ENCODE assay signal across 8 cellular contexts in genomic region chr1:116648325-116648724, GRCh38. TPM values are rescaled to one million over a fixed set of nuclear protein-coding genes. Genes with fewer than 3 reads are reported as not detected.
A peak's percentile ranks its signal among the peaks of the same experiment; 100 is the strongest.
DNase-seq lines count a peak whose midpoint lies in the region; ATAC-seq and TF ChIP-seq lines count a peak whose summit lies in the region.
"Not testable (repeated sequence)": the region's sequence is repeated elsewhere in the genome, so short reads cannot be mapped to it uniquely, and the experiment has no call there.

No MANE protein-coding gene starts in this region.

- H4K20me1 ChIP-seq in SK-N-SH (ENCODE audit: insufficient read depth); hepatocyte (ENCODE audit: insufficient read depth, poor library complexity, severe bottlenecking): not testable (repeated sequence)

- intact Hi-C loops in right lobe of liver (cut with DNase I); testis (cut with DNase I; ENCODE audit: low total_unique reads): not testable (repeated sequence)

- H3F3A ChIP-seq in SK-N-SH (replicated peaks; ENCODE audit: insufficient read depth), result not testable (repeated sequence)

- TF ChIP-seq CTCF in BE2C (IDR thresholded peaks at IDR 0.05; ENCODE audit: low read depth, low read length); SK-N-SH (IDR thresholded peaks at IDR 0.05); hepatocyte (IDR thresholded peaks at IDR 0.05; ENCODE audit: poor library complexity); right lobe of liver (IDR thresholded peaks at IDR 0.05); testis (IDR thresholded peaks at IDR 0.05): not testable (repeated sequence)

- not testable (repeated sequence) for H3K9me3 ChIP-seq in BE2C; SK-N-SH; hepatocyte (ENCODE audit: low read depth); right lobe of liver; testis

- not testable (repeated sequence) for H3K27me3 ChIP-seq in BE2C; SK-N-SH (ENCODE audit: insufficient read depth); hepatocyte; right lobe of liver; testis

- peak overlapping the region in 1 of 2 experiments; percentile 58; a peak in 2 of 4 replicates for H3K27ac ChIP-seq in SK-N-SH (ENCODE audit: low read depth in 2 of 2, low read length in 1 of 2)
- peak overlapping the region; percentile 86 for H3K27ac ChIP-seq in hepatocyte
- peak overlapping the region in 1 of 3 donors; percentile 18 for H3K27ac ChIP-seq in right lobe of liver
- H3K27ac ChIP-seq in testis, result not testable (repeated sequence)

- 0 out of 4 replicates have a peak, but pooled peaks of 1 of the 2 experiments have one; percentile 42 for TF ChIP-seq EP300 in SK-N-SH (IDR thresholded peaks at IDR 0.05; ENCODE audit: borderline replicate concordance in 1 of 2, low read depth in 1 of 2, low read length in 1 of 2)

- H3K36me3 ChIP-seq in BE2C; SK-N-SH (replicated peaks in 1 of 2; ENCODE audit: control insufficient read depth in 1 of 2, insufficient read depth in 2 of 2, low read length in 1 of 2); hepatocyte (replicated peaks; ENCODE audit: insufficient read depth, low read depth); right lobe of liver; testis (ENCODE audit: low read depth, missing control alignments): not testable (repeated sequence)

- H3K4me3 ChIP-seq in BE2C (ENCODE audit: low read depth, low read length); SK-N-SH (ENCODE audit: low read depth in 2 of 2, low read length in 1 of 2); hepatocyte; right lobe of liver; testis: not testable (repeated sequence)

- CTCF ChIA-PET in SK-N-SH (lab: Yijun Ruan, JAX), result not testable (repeated sequence)

- not testable (repeated sequence) for H3K9me2 ChIP-seq in SK-N-SH; hepatocyte (replicated peaks; ENCODE audit: insufficient read depth)

- peaks cover 30% of the 10 kb centered on the region for H3K4me1 ChIP-seq in BE2C
- H3K4me1 ChIP-seq in SK-N-SH (ENCODE audit: control insufficient read depth in 1 of 2, insufficient read depth in 2 of 2, low read depth in 1 of 2, low read length in 1 of 2), result peaks cover 0 to 41% of the 10 kb centered on the region in 2 experiments; a peak in 2 of 4 replicates
- H3K4me1 ChIP-seq in hepatocyte (ENCODE audit: insufficient read depth), result peaks cover 50% of the 10 kb centered on the region
- H3K4me1 ChIP-seq in right lobe of liver, result peaks cover 0 to 12% (median 2%) of the 10 kb centered on the region in 4 donors
- H3K4me1 ChIP-seq in testis, result peaks cover 11% of the 10 kb centered on the region

- TF ChIP-seq RAD21 in SK-N-SH (IDR thresholded peaks at IDR 0.05; ENCODE audit: low read length), result not testable (repeated sequence)

- not testable (repeated sequence) for H3K4me2 ChIP-seq in SK-N-SH
- H3K4me2 ChIP-seq in hepatocyte, result peak overlapping the region; percentile 30

- H2AFZ ChIP-seq in SK-N-SH (ENCODE audit: low read depth); hepatocyte: not testable (repeated sequence)

- POLR2A ChIA-PET in SK-N-SH (lab: Yijun Ruan, JAX), result not testable (repeated sequence)

- 35% methylated on average over 7 of the region's 7 CpGs for WGBS in SK-N-SH (ENCODE audit: low lambda C conversion rate)
- WGBS in hepatocyte (ENCODE audit: low lambda C conversion rate, missing lambda C conversion rate), result 33% methylated on average over 7 of the region's 7 CpGs
- WGBS in right lobe of liver (ENCODE audit: insufficient coverage, low coverage, low lambda C conversion rate, missing lambda C conversion rate), result 48% methylated on average over 7 of the region's 7 CpGs
- 62 to 67% methylated on average over 7 of the region's 7 CpGs for WGBS in testis, 2 donors

- not testable (repeated sequence) for H3K79me2 ChIP-seq in SK-N-SH (ENCODE audit: insufficient read depth)
- peaks cover 39% of the 10 kb centered on the region for H3K79me2 ChIP-seq in hepatocyte

- DNase-seq in BE2C (peak; percentile 76), NCI-H1417 (lab: John Stamatoyannopoulos, UW) (peak in 2 of 3 experiments; percentile 4 to 62), NCI-H345 (lab: John Stamatoyannopoulos, UW) (peak; percentile 38), SK-N-SH (peak; percentile 54), hepatocyte (ENCODE audit: low spot score) (peak; percentile 66), right lobe of liver (peak; percentile 48 to 85 (median 75)), testis (peak; percentile 51)

- peak; percentile 35 for ATAC-seq in esophagus mucosa
- peak; percentile 75 to 86 (median 81) for ATAC-seq in right lobe of liver

- not testable (repeated sequence) for TF ChIP-seq POLR2A in right lobe of liver (IDR thresholded peaks at IDR 0.05); testis (IDR thresholded peaks at IDR 0.05)

- H3K9ac ChIP-seq in SK-N-SH, result not testable (repeated sequence)

TF ChIP-seq in SK-N-SH, 30 proteins besides CTCF, POLR2A, EP300 and RAD21:
- peak; percentile 57; the same call in 1 of the 2 replicates for TF ChIP-seq MXI1 (IDR thresholded peaks at IDR 0.05; ENCODE audit: low read depth, low read length)
- TF ChIP-seq TCF12 (IDR thresholded peaks at IDR 0.05), result peak; percentile 57
- TF ChIP-seq FOXJ3 (CRISPR knock-in tag; IDR thresholded peaks at IDR 0.05), result 0 out of 2 replicates have a peak, but pooled peaks have one; percentile 30
- TF ChIP-seq PBX3 (IDR thresholded peaks at IDR 0.05), result 0 out of 2 replicates have a peak, but pooled peaks have one; percentile 17
- peak; percentile 38 for TF ChIP-seq GATA2 (CRISPR knock-in tag; IDR thresholded peaks at IDR 0.05)

RNA-seq across cellular contexts. Expression of gene IGSF3, which starts 19.2 kb away (rescaled TPM):
- 91.6 TPM for polyA plus RNA-seq in BE2C (2012; ENCODE audit: insufficient read depth, insufficient read length, low read depth)
- polyA plus RNA-seq in SK-N-SH (2012; rRNA removed), result 3.0 and 3.6 TPM in 2 replicates
- 2.0 and 3.8 TPM in 2 replicates for polyA plus RNA-seq in SK-N-SH (2012; cell fraction: cytosol; rRNA removed)
- polyA plus RNA-seq in SK-N-SH (2012; cell fraction: nucleus; rRNA removed), result 1.4 and 1.7 TPM in 2 replicates
- total RNA-seq in esophagus mucosa, result 55.4 TPM
- 27.2 and 34.0 TPM in 2 replicates for total RNA-seq in hepatocyte
- 8.8 and 9.3 TPM in 2 replicates for polyA plus RNA-seq in hepatocyte
- 1 to 10 TPM in 4 of 6 experiments, under 1 TPM in 2; 0.42 to 4.9 (median 1.8) TPM for total RNA-seq in right lobe of liver
- total RNA-seq in testis, result 10 to 100 TPM; 15.4 to 27.2 TPM
- 12.6 TPM for polyA plus RNA-seq in testis (ENCODE audit: insufficient read depth, low read depth, low replicate concordance)
